9 cellular contexts compared by ENCODE assay signal in genomic region chr2:78925258-78925657, GRCh38.
"Had no signal": no experiment of that assay in that cellular context is flagged by ENCODE, and none has a peak within 500 bp of the region (broad histone marks: within the 10 kb centered on the region; RNA-seq: fewer than 3 reads in every experiment).

No MANE protein-coding gene starts in this region.

- DNase-seq: GM23248, GOT3, H7, HFFc6, KBM-7 had no signal

- H3K36me3 ChIP-seq: HAP-1 had no signal

- H3K4me1 ChIP-seq: HAP-1 had no signal

- H3K9ac ChIP-seq: GM23248 had no signal

- H2AFZ ChIP-seq: GM23248 had no signal

- H3K9me3 ChIP-seq: HAP-1 had no signal

- H3K27ac ChIP-seq: GM23248, HL-60 had no signal

- ATAC-seq: HCT116, HepG2 had no signal

- H3K4me3 ChIP-seq: GM23248, HAP-1 had no signal
